In genomic region chr6:169510871-169511270, GRCh38 we compare ENCODE assay signal across 24 cellular contexts.
"Had no signal": no experiment of that assay in that cellular context is flagged by ENCODE, and none has a peak within 500 bp of the region (broad histone marks: within the 10 kb centered on the region; RNA-seq: fewer than 3 reads in every experiment).

No MANE protein-coding gene starts in this region.

- H3K4me1 ChIP-seq: SJSA1 had no signal

- DNase-seq: IMR-90, Karpas-422, KG1, MM.1S, NCI-H1048, NCI-H1105 treated with DMSO at 0.1 percent for 48 hours, NCI-H1417 treated with DMSO at 0.1 percent for 48 hours, NCI-H146, NCI-H1694 treated with DMSO at 0.1 percent for 48 hours, NCI-H1930, NCI-H2081 treated with DMSO at 0.1 percent for 48 hours, NCI-H2171, NCI-H226, NCI-H446, NCI-H510A, NCI-H524 treated with DMSO at 0.1 percent for 48 hours, NCI-H69, NCI-H774, Right ventricle myocardium superior, RPMI8226, SIG-M5, SW 1271 had no signal

- H3K36me3 ChIP-seq: SJSA1 had no signal

- H3K27ac ChIP-seq: SJSA1, SK-N-MC had no signal

- H3K4me3 ChIP-seq: SJSA1, SK-N-MC had no signal

- H3K9me3 ChIP-seq: SJSA1 had no signal
